Comparison of ENCODE assay signal across 20 cellular contexts in genomic region chr16:87351320-87351698, GRCh38.
DNase-seq lines count a peak whose midpoint lies in the region; ATAC-seq and TF ChIP-seq lines count a peak whose summit lies in the region.
"Had no signal": no experiment of that assay in that cellular context is flagged by ENCODE, and none has a peak within 500 bp of the region (broad histone marks: within the 10 kb centered on the region; RNA-seq: fewer than 3 reads in every experiment).

No MANE protein-coding gene starts in this region.

- POLR2A ChIA-PET in HEK293T (lab: Yijun Ruan, JAX) = no interaction called here

- TF ChIP-seq CTCF in foreskin fibroblast (IDR thresholded peaks at IDR 0.05; ENCODE audit: low read depth, low read length) = no peak

- CTCF ChIA-PET in HEK293T (lab: Yijun Ruan, JAX) = no interaction called here

- DNase-seq in GM03348 (ENCODE audit: low spot score) (peak; percentile 20), foreskin fibroblast (peak; percentile 10 to 49), epidermal melanocyte (ENCODE audit: insufficient read length, low spot score) (no peak), HEK293T (ENCODE audit: extremely low spot score) (no peak)
- DNase-seq: activated CD4-positive, alpha-beta T cell treated with anti-CD3 and anti-CD28 coated beads, Interleukin-2, amount 10 ng/mL, durations not matched to agents 24 days and 14 days; activated gamma-delta T cell treated with Interleukin-2 at 50 U/mL for 16 hours; AML-193; aorta; Calu3; NCI-H1105 treated with DMSO at 0.1 percent for 48 hours; NCI-H69; sigmoid colon; stimulated activated CD8-positive, alpha-beta memory T cell treated with anti-CD3 and anti-CD28 coated beads, Interleukin-4, amount 100 ng/mL, for 48 hours had no signal

- H3K27ac ChIP-seq in skin epidermis = peak overlapping the region in 13 of 21 experiments; percentile 3 to 50 (median 27)

- ATAC-seq in SK-N-SH treated with all-trans-retinoic acid at 6 μM for 48 hours = peak; percentile 56
- no peak for ATAC-seq in HG02973 (IDR thresholded peaks at IDR 0.05; ENCODE audit: unreplicated experiment)
- no peak for ATAC-seq in GM21717 (IDR thresholded peaks at IDR 0.05; ENCODE audit: unreplicated experiment)
- ATAC-seq: left lobe of liver, Panc1 had no signal

- H3K4me3 ChIP-seq in foreskin fibroblast (ENCODE audit: low read depth in 1 of 2, low read length in 2 of 2) (peak overlapping the region; percentile 7 to 46), skin epidermis (no peak overlapping the region)
- H3K4me3 ChIP-seq: mucosa of descending colon, sigmoid colon had no signal

TF ChIP-seq in SK-N-SH treated with all-trans-retinoic acid at 6 μM for 48 hours, 23 proteins besides CTCF, POLR2A, EP300 and RAD21:
- no peak for TF ChIP-seq ZFP30 (CRISPR knock-in tag; IDR thresholded peaks at IDR 0.05)
- TF ChIP-seq RARB (CRISPR knock-in tag; IDR thresholded peaks at IDR 0.05) = no peak
- no peak for TF ChIP-seq CSDC2 (CRISPR knock-in tag; IDR thresholded peaks at IDR 0.05)
TF ChIP-seq in SK-N-SH treated with all-trans-retinoic acid at 6 μM for 48 hours: peak in this region for 0.

TF ChIP-seq in HEK293T, 16 proteins besides CTCF, POLR2A, EP300 and RAD21:
- TF ChIP-seq ARNT (IDR thresholded peaks at IDR 0.05) = no peak
- no peak for TF ChIP-seq SP1 (IDR thresholded peaks at IDR 0.05)
- TF ChIP-seq ZNF384 (IDR thresholded peaks at IDR 0.05) = no peak
- TF ChIP-seq LEF1 (IDR thresholded peaks at IDR 0.05; ENCODE audit: borderline replicate concordance) = no peak
- TF ChIP-seq FOXK2 (IDR thresholded peaks at IDR 0.05) = no peak
- no peak for TF ChIP-seq ELF4 (IDR thresholded peaks at IDR 0.05)
- no peak for TF ChIP-seq NFRKB (IDR thresholded peaks at IDR 0.05)
- TF ChIP-seq FOXA1 (IDR thresholded peaks at IDR 0.05) = no peak
- TF ChIP-seq SUZ12 (IDR thresholded peaks at IDR 0.05) = no peak
TF ChIP-seq in HEK293T: peak in this region for 0.

Comparison
In these comparisons a context has a peak if more than half of its experiments do, and no peak if none do; other contexts are left out.
1. DNase-seq: peak in GM03348 (single experiment) and foreskin fibroblast (2 of 2); none in epidermal melanocyte (single experiment) and HEK293T (single experiment).
2. H3K4me3 ChIP-seq: peak in foreskin fibroblast (2 of 2); none in skin epidermis (0 of 7).